ENCODE assay signal across 29 cellular contexts in genomic region chr2:40436093-40436475, GRCh38. TPM values are rescaled to one million over a fixed set of nuclear protein-coding genes. Genes with fewer than 3 reads are reported as not detected.
DNase-seq lines count a peak whose midpoint lies in the region; ATAC-seq and TF ChIP-seq lines count a peak whose summit lies in the region.
"Had no signal": no experiment of that assay in that cellular context is flagged by ENCODE, and none has a peak within 500 bp of the region (broad histone marks: within the 10 kb centered on the region; RNA-seq: fewer than 3 reads in every experiment).

No MANE protein-coding gene starts in this region.

- DNase-seq in SK-N-SH (no peak), Panc1 (ENCODE audit: low read depth, low spot score) (no peak), fibroblast of mammary gland (ENCODE audit: low read depth) (peak; percentile 64), tibial artery (no peak), NCI-H446 (lab: John Stamatoyannopoulos, UW) (no peak), neural progenitor cell (ENCODE audit: low spot score) (no peak), COLO829 (ENCODE audit: low spot score) (no peak)
- DNase-seq: activated CD4-positive, CD25-positive, alpha-beta regulatory T cell treated with anti-CD3 and anti-CD28 coated beads, Interleukin-2, amount 50 U/mL, for 72 hours; activated CD8-positive, alpha-beta T cell treated with anti-CD3 and anti-CD28 coated beads, Interleukin-2, amount 10 ng/mL, durations not matched to agents 7 days and 5 days; activated gamma-delta T cell; activated T-cell treated with anti-CD3 and anti-CD28 coated beads for 4 hours; body of pancreas; effector CD8-positive, alpha-beta T cell; erythroblast; gastrocnemius medialis; midbrain; NCI-H1105 treated with DMSO at 0.1 percent for 48 hours; NCI-H2081 treated with DMSO at 0.1 percent for 48 hours; NCI-H446 treated with DMSO at 0.1 percent for 48 hours; pancreas; SIG-M5; stimulated activated CD4-positive, alpha-beta T cell treated with anti-CD3 and anti-CD28 coated beads, Interleukin-12 subunit alpha, Interleukin-12 subunit beta, amount 100 ng/mL, for 4 hours; stimulated activated CD4-positive, alpha-beta T cell treated with anti-CD3 and anti-CD28 coated beads, Interleukin-4, amount 100 ng/mL, for 24 hours; stimulated activated naive B cell treated with anti-CD40 and anti-IgM and Interleukin-4, amounts not matched to agents 10 μg/mL and 1 μg/mL and 100 μg/mL, for 72 hours had no signal

- no TSS peak for BruUV-seq in Panc1 (replicated peaks; lab: Mats Ljungman, UMichigan)

- no peak for ATAC-seq in SK-N-SH treated with all-trans-retinoic acid at 6 μM for 48 hours
- ATAC-seq in Panc1, result no peak
- ATAC-seq: activated CD8-positive, alpha-beta T cell treated with anti-CD3 and anti-CD28 coated beads, Interleukin-2, amount 10 ng/mL, durations not matched to agents 7 days and 5 days; body of pancreas; gastrocnemius medialis; natural killer cell treated with Interleukin-12 subunit alpha and Interleukin-12 subunit beta and Interleukin-15 and Interleukin-18, amount 100 ng/mL, for 72 hours; pancreas; stimulated activated naive B cell treated with anti-CD40 and anti-IgM and Interleukin-4, amounts not matched to agents 10 μg/mL and 1 μg/mL and 100 μg/mL, for 72 hours had no signal

- peaks cover 52% of the 10 kb centered on the region for H3K79me2 ChIP-seq in SK-N-SH (ENCODE audit: insufficient read depth)
- H3K79me2 ChIP-seq in neural progenitor cell (ENCODE audit: low read depth), result no peaks in the 10 kb centered on the region
- H3K79me2 ChIP-seq: hepatocyte had no signal

- H3K9me2 ChIP-seq in SK-N-SH, result no peaks in the 10 kb centered on the region

- POLR2A ChIA-PET in SK-N-SH (lab: Yijun Ruan, JAX), result no interaction called here
- POLR2A ChIA-PET in Panc1 (lab: Charles Lee), result no interaction called here

- H3K4me2 ChIP-seq in SK-N-SH (no peak overlapping the region), neural progenitor cell (no peak overlapping the region)
- H3K4me2 ChIP-seq: hepatocyte had no signal

- no peak for TF ChIP-seq EP300 in SK-N-SH (IDR thresholded peaks at IDR 0.05; ENCODE audit: borderline replicate concordance in 1 of 2, low read depth in 1 of 2, low read length in 1 of 2)

- no peaks in the 10 kb centered on the region for H4K20me1 ChIP-seq in SK-N-SH (ENCODE audit: insufficient read depth)
- H4K20me1 ChIP-seq in neural progenitor cell (ENCODE audit: low read depth), result no peaks in the 10 kb centered on the region

- H3K36me3 Mint-ChIP-seq in neural progenitor cell, result no peaks in the 10 kb centered on the region
- H3K36me3 Mint-ChIP-seq: natural killer cell treated with Interleukin-12 subunit alpha and Interleukin-12 subunit beta and Interleukin-15 and Interleukin-18, amount 100 ng/mL, for 72 hours; stimulated activated naive B cell treated with anti-CD40 and anti-IgM and Interleukin-4, amounts not matched to agents 10 μg/mL and 1 μg/mL and 100 μg/mL, for 72 hours had no signal

- H3K9ac ChIP-seq in SK-N-SH (no peak overlapping the region), neural progenitor cell (no peak overlapping the region)

- no peaks in the 10 kb centered on the region for H3K9me3 Mint-ChIP-seq in neural progenitor cell
- H3K9me3 Mint-ChIP-seq: stimulated activated naive B cell treated with anti-CD40 and anti-IgM and Interleukin-4, amounts not matched to agents 10 μg/mL and 1 μg/mL and 100 μg/mL, for 72 hours had no signal

- H3K4me1 ChIP-seq in SK-N-SH (ENCODE audit: control insufficient read depth in 1 of 2, insufficient read depth in 2 of 2, low read depth in 1 of 2, low read length in 1 of 2), result peaks cover 16 to 53% of the 10 kb centered on the region in 2 experiments
- H3K4me1 ChIP-seq in Panc1 (ENCODE audit: control insufficient read depth, insufficient read depth, low read length), result peaks cover 15% of the 10 kb centered on the region
- peaks cover 0 to 64% (median 38%) of the 10 kb centered on the region in 4 donors for H3K4me1 ChIP-seq in tibial artery
- H3K4me1 ChIP-seq in neural progenitor cell, result no peaks in the 10 kb centered on the region
- H3K4me1 ChIP-seq: body of pancreas, gastrocnemius medialis, pancreas had no signal

- H3K27me3 ChIP-seq in SK-N-SH (ENCODE audit: insufficient read depth), result no peaks in the 10 kb centered on the region
- no peaks in the 10 kb centered on the region for H3K27me3 ChIP-seq in Panc1 (ENCODE audit: control insufficient read depth, insufficient read depth, low read length)
- H3K27me3 ChIP-seq in tibial artery, result no peaks in the 10 kb centered on the region
- no peaks in the 10 kb centered on the region for H3K27me3 ChIP-seq in neural progenitor cell
- H3K27me3 ChIP-seq: body of pancreas, gastrocnemius medialis, hepatocyte, pancreas had no signal

- WGBS in SK-N-SH (ENCODE audit: low lambda C conversion rate), result 78% methylated on average over 1 of the region's 1 CpG

- H3K27me3 Mint-ChIP-seq in neural progenitor cell (ENCODE audit: insufficient read depth, low read depth), result peaks cover 2% of the 10 kb centered on the region
- H3K27me3 Mint-ChIP-seq: B cell; natural killer cell treated with Interleukin-12 subunit alpha and Interleukin-12 subunit beta and Interleukin-15 and Interleukin-18, amount 100 ng/mL, for 72 hours; stimulated activated naive B cell treated with anti-CD40 and anti-IgM and Interleukin-4, amounts not matched to agents 10 μg/mL and 1 μg/mL and 100 μg/mL, for 72 hours had no signal

- H3K27ac ChIP-seq in SK-N-SH (ENCODE audit: low read depth in 2 of 2, low read length in 1 of 2) (peak overlapping the region in 1 of 2 experiments; percentile 94; a peak in 2 of 4 replicates), Panc1 (ENCODE audit: low read length) (peak overlapping the region; percentile 5; the same call in 1 of the 2 replicates), tibial artery (peak overlapping the region; percentile 61 to 71), neural progenitor cell (no peak overlapping the region)
- H3K27ac ChIP-seq: 22Rv1, body of pancreas, gastrocnemius medialis, hepatocyte, pancreas had no signal

- in situ Hi-C loops in Panc1 (cut with HindIII; ENCODE audit: low pct_unique_long_range_greater_than_20kb, low sequenced_read_pairs), result no loop called here

- peaks cover 2% of the 10 kb centered on the region for H3K4me1 Mint-ChIP-seq in neural progenitor cell

- H2AFZ ChIP-seq in SK-N-SH (ENCODE audit: low read depth), result no peak overlapping the region
- H2AFZ ChIP-seq in neural progenitor cell (replicated peaks), result no peak overlapping the region
- H2AFZ ChIP-seq: hepatocyte had no signal

- H3K4me3 ChIP-seq in SK-N-SH (ENCODE audit: low read depth in 2 of 2, low read length in 1 of 2) (no peak overlapping the region), Panc1 (ENCODE audit: low read depth in 2 of 2, low read length in 2 of 2) (no peak overlapping the region), fibroblast of mammary gland (ENCODE audit: control insufficient read depth, low read depth, low read length) (no peak overlapping the region), tibial artery (no peak overlapping the region), neural progenitor cell (no peak overlapping the region)
- H3K4me3 ChIP-seq: body of pancreas, gastrocnemius medialis, hepatocyte, pancreas had no signal

- CTCF ChIA-PET in SK-N-SH (lab: Yijun Ruan, JAX), result interaction anchor here (10.9 kb wide), 1 partner anchor 14 kb away, joined by 71 read pairs; the partner anchor contains the start of gene SLC8A1
- CTCF ChIA-PET in Panc1 (lab: Charles Lee), result no interaction called here

- TF ChIP-seq RAD21 in SK-N-SH (IDR thresholded peaks at IDR 0.05; ENCODE audit: low read length), result no peak

- no peak overlapping the region for H3K4me3 Mint-ChIP-seq in neural progenitor cell
- H3K4me3 Mint-ChIP-seq: activated CD8-positive, alpha-beta T cell treated with anti-CD3 and anti-CD28 coated beads, Interleukin-2, amount 10 ng/mL, durations not matched to agents 7 days and 5 days; B cell; natural killer cell treated with Interleukin-12 subunit alpha and Interleukin-12 subunit beta and Interleukin-15 and Interleukin-18, amount 100 ng/mL, for 72 hours; stimulated activated naive B cell treated with anti-CD40 and anti-IgM and Interleukin-4, amounts not matched to agents 10 μg/mL and 1 μg/mL and 100 μg/mL, for 72 hours had no signal

- no peaks in the 10 kb centered on the region for H3K36me3 ChIP-seq in SK-N-SH (replicated peaks in 1 of 2; ENCODE audit: control insufficient read depth in 1 of 2, insufficient read depth in 2 of 2, low read length in 1 of 2)
- no peaks in the 10 kb centered on the region for H3K36me3 ChIP-seq in Panc1 (ENCODE audit: control insufficient read depth, insufficient read depth, low read length)
- no peaks in the 10 kb centered on the region for H3K36me3 ChIP-seq in tibial artery
- no peaks in the 10 kb centered on the region for H3K36me3 ChIP-seq in neural progenitor cell
- H3K36me3 ChIP-seq: gastrocnemius medialis, pancreas had no signal

- intact Hi-C loops in Panc1 (cut with micrococcal nuclease; ENCODE audit: unreplicated experiment), result no loop called here
- intact Hi-C loops in tibial artery (cut with DNase I; ENCODE audit: low total_unique reads), result no loop called here

- no peaks in the 10 kb centered on the region for H3K9me3 ChIP-seq in SK-N-SH
- no peaks in the 10 kb centered on the region for H3K9me3 ChIP-seq in Panc1 (ENCODE audit: control insufficient read depth, insufficient read depth, low read depth, low read length)
- H3K9me3 ChIP-seq in tibial artery, result no peaks in the 10 kb centered on the region
- no peaks in the 10 kb centered on the region for H3K9me3 ChIP-seq in neural progenitor cell (ENCODE audit: low read depth)
- H3K9me3 ChIP-seq: body of pancreas, gastrocnemius medialis, pancreas had no signal

- H3K27ac Mint-ChIP-seq in neural progenitor cell, result no peak overlapping the region
- H3K27ac Mint-ChIP-seq: activated CD8-positive, alpha-beta T cell treated with anti-CD3 and anti-CD28 coated beads, Interleukin-2, amount 10 ng/mL, durations not matched to agents 7 days and 5 days; B cell; natural killer cell treated with Interleukin-12 subunit alpha and Interleukin-12 subunit beta and Interleukin-15 and Interleukin-18, amount 100 ng/mL, for 72 hours; stimulated activated naive B cell treated with anti-CD40 and anti-IgM and Interleukin-4, amounts not matched to agents 10 μg/mL and 1 μg/mL and 100 μg/mL, for 72 hours had no signal

- H3F3A ChIP-seq in SK-N-SH (replicated peaks; ENCODE audit: insufficient read depth) (peaks cover 27% of the 10 kb centered on the region), neural progenitor cell (ENCODE audit: low read depth) (no peaks in the 10 kb centered on the region)

- TF ChIP-seq CTCF in SK-N-SH (IDR thresholded peaks at IDR 0.05), result no peak
- no peak for TF ChIP-seq CTCF in Panc1 (IDR thresholded peaks at IDR 0.05)
- TF ChIP-seq CTCF in fibroblast of mammary gland (conservative IDR thresholded peaks at IDR 0.05; ENCODE audit: control insufficient read depth, insufficient read depth, low read depth, low read length), result no peak
- TF ChIP-seq CTCF in tibial artery (IDR thresholded peaks at IDR 0.05), result no peak
- no peak for TF ChIP-seq CTCF in neural progenitor cell (IDR thresholded peaks at IDR 0.05)

TF ChIP-seq in SK-N-SH treated with all-trans-retinoic acid at 6 μM for 48 hours, 23 proteins besides CTCF, POLR2A, EP300 and RAD21 (continues in another document):
- TF ChIP-seq ZFP3 (CRISPR knock-in tag; IDR thresholded peaks at IDR 0.05), result no peak

RNA-seq across cellular contexts. Expression of gene SLC8A1, which starts 15.8 kb away (rescaled TPM):
- polyA plus RNA-seq in SK-N-SH (2012; rRNA removed), result 3.2 and 4.6 TPM in 2 replicates
- 4.1 and 4.4 TPM in 2 replicates for polyA plus RNA-seq in SK-N-SH (2012; cell fraction: cytosol; rRNA removed)
- 1.2 and 2.9 TPM in 2 replicates for polyA plus RNA-seq in SK-N-SH (2012; cell fraction: nucleus; rRNA removed)
- total RNA-seq in Panc1 (2021; ENCODE audit: unreplicated experiment) (0.59 TPM), neural progenitor cell (ENCODE audit: low replicate concordance) (6.5 and 9.6 TPM in 2 replicates)
- polyA plus RNA-seq in Panc1 (2012; ENCODE audit: insufficient read length), result 0.13 TPM
- total RNA-seq: natural killer cell treated with Interleukin-12 subunit alpha and Interleukin-12 subunit beta and Interleukin-15 and Interleukin-18, amount 100 ng/mL, for 72 hours had no signal
